ENCODE assay signal across 8 cellular contexts in the genomic region with DNA sequence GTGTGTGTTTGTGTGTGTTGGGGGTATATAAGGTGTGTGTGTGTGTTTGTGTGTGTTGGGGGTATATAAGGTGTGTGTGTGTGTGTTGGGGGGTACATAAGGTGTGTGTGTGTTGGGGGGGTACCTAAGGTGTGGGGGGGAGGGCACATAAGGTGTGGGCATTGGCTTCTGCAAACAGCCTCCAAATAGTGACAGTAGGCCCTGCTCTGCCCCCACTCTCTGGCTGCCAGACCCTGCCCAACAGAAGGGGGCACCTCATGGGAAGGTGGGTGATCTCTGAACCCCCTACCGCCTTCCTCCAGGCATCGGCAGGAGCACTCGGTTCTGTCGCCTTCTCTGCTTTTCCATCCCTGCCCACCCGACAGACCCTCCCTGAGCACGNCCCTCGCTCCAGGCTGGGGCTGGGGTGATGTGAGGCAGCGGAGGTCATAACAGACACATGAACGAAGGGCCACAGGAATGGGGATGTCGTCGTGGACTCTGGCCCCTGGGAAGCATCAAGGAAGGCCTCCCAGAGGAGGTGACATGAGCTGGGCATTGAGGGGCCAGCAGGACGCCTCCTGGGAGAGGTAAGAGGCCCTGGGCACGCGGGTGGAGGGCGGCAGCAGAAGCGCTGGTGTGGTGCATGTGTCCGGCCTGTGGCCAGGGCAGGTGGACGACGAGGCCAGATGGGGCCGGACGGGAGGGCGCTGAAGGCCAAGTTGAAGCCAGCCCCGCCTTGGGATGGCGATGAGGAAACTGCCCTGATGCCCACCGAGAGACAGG. TPM values are rescaled to one million over a fixed set of nuclear protein-coding genes. Genes with fewer than 3 reads are reported as not detected.
DNase-seq lines count a peak whose midpoint lies in the region; ATAC-seq, FAIRE-seq and TF ChIP-seq lines count a peak whose summit lies in the region.

No MANE protein-coding gene starts in this region.

- peaks cover 12% of the 10 kb centered on the region for H3K36me3 Mint-ChIP-seq in Caco-2 (ENCODE audit: insufficient read depth, unreplicated experiment)
- peaks cover 6% of the 10 kb centered on the region for H3K36me3 Mint-ChIP-seq in activated T-helper 17 cell treated with anti-CD3 and anti-CD28 coated beads, Interleukin-2, amount 50 U/mL, for 72 hours (ENCODE audit: low read depth)

- H3K36me3 ChIP-seq in Caco-2 (ENCODE audit: control insufficient read depth, insufficient read depth, low read length) = no peaks in the 10 kb centered on the region
- no peaks in the 10 kb centered on the region for H3K36me3 ChIP-seq in hepatocyte (replicated peaks; ENCODE audit: insufficient read depth, low read depth)
- H3K36me3 ChIP-seq in smooth muscle cell (ENCODE audit: low read depth) = no peaks in the 10 kb centered on the region

- H3K27me3 ChIP-seq in Caco-2 (replicated peaks; ENCODE audit: control insufficient read depth, insufficient read depth, low read length) = peaks cover 2% of the 10 kb centered on the region; the same call in 1 of the 2 replicates
- H3K27me3 ChIP-seq in hepatocyte = peaks cover 11% of the 10 kb centered on the region
- H3K27me3 ChIP-seq in smooth muscle cell (ENCODE audit: low read depth) = peaks cover 9% of the 10 kb centered on the region

- H3K4me1 ChIP-seq in Caco-2 = peaks cover 13% of the 10 kb centered on the region
- peaks cover 15% of the 10 kb centered on the region for H3K4me1 ChIP-seq in hepatocyte (ENCODE audit: insufficient read depth)
- H3K4me1 ChIP-seq in smooth muscle cell (ENCODE audit: low read depth) = peaks cover 18% of the 10 kb centered on the region

- POLR2A ChIA-PET in Caco-2 (lab: Charles Lee) = no interaction called here

- no peak for TF ChIP-seq CTCF in Caco-2 (IDR thresholded peaks at IDR 0.05; ENCODE audit: insufficient read depth in 1 of 2, low read depth in 1 of 2, low read length in 1 of 2, severe bottlenecking in 1 of 2, unreplicated experiment in 1 of 2)
- no peak for TF ChIP-seq CTCF in hepatocyte (IDR thresholded peaks at IDR 0.05; ENCODE audit: poor library complexity)
- no peak for TF ChIP-seq CTCF in smooth muscle cell (IDR thresholded peaks at IDR 0.05; ENCODE audit: borderline replicate concordance, insufficient read depth, poor library complexity, severe bottlenecking)

- no peaks in the 10 kb centered on the region for H3K9me2 ChIP-seq in hepatocyte (replicated peaks; ENCODE audit: insufficient read depth)

- WGBS in hepatocyte (ENCODE audit: low lambda C conversion rate, missing lambda C conversion rate) = 48% methylated on average over 25 of the region's 25 CpGs
- 46% methylated on average over 22 of the region's 25 CpGs for WGBS in smooth muscle cell (ENCODE audit: low lambda C conversion rate)

- no peaks in the 10 kb centered on the region for H3K9me3 Mint-ChIP-seq in Caco-2 (ENCODE audit: unreplicated experiment)
- no peaks in the 10 kb centered on the region for H3K9me3 Mint-ChIP-seq in activated T-helper 17 cell treated with anti-CD3 and anti-CD28 coated beads, Interleukin-2, amount 50 U/mL, for 72 hours

- H3K4me3 ChIP-seq in Caco-2 (ENCODE audit: low read depth, low read length) (peak overlapping the region; percentile 28; the same call in 1 of the 2 replicates), hepatocyte (peak overlapping the region; percentile 64), smooth muscle cell (peak overlapping the region; percentile 71)

- H3K9ac ChIP-seq in smooth muscle cell (ENCODE audit: low read depth) = peak overlapping the region; percentile 68

- H3K4me2 ChIP-seq in hepatocyte = peak overlapping the region; percentile 95
- H3K4me2 ChIP-seq in smooth muscle cell = peak overlapping the region; percentile 94

- no peaks in the 10 kb centered on the region for H3K9me3 ChIP-seq in Caco-2
- no peaks in the 10 kb centered on the region for H3K9me3 ChIP-seq in hepatocyte (ENCODE audit: low read depth)
- no peaks in the 10 kb centered on the region for H3K9me3 ChIP-seq in smooth muscle cell (replicated peaks; ENCODE audit: low read depth)

- peaks cover 6% of the 10 kb centered on the region for H3K4me1 Mint-ChIP-seq in Caco-2 (ENCODE audit: low read depth, unreplicated experiment)
- peaks cover 8% of the 10 kb centered on the region for H3K4me1 Mint-ChIP-seq in activated T-helper 17 cell treated with anti-CD3 and anti-CD28 coated beads, Interleukin-2, amount 50 U/mL, for 72 hours

- peak overlapping the region; percentile 69 for H3K4me3 Mint-ChIP-seq in Caco-2 (ENCODE audit: unreplicated experiment)
- peak overlapping the region; percentile 84 for H3K4me3 Mint-ChIP-seq in activated T-helper 17 cell treated with anti-CD3 and anti-CD28 coated beads, Interleukin-2, amount 50 U/mL, for 72 hours

- peak overlapping the region; percentile 16 for H2AFZ ChIP-seq in hepatocyte
- peak overlapping the region; percentile 62 for H2AFZ ChIP-seq in smooth muscle cell (ENCODE audit: low read depth)

- peaks cover 14% of the 10 kb centered on the region for H3K27me3 Mint-ChIP-seq in Caco-2 (ENCODE audit: insufficient read depth, unreplicated experiment)
- no peaks in the 10 kb centered on the region for H3K27me3 Mint-ChIP-seq in activated T-helper 17 cell treated with anti-CD3 and anti-CD28 coated beads, Interleukin-2, amount 50 U/mL, for 72 hours

- H4K20me1 ChIP-seq in hepatocyte (ENCODE audit: insufficient read depth, poor library complexity, severe bottlenecking) (no peaks in the 10 kb centered on the region), smooth muscle cell (ENCODE audit: low read depth) (no peaks in the 10 kb centered on the region)

- BruUV-seq in Caco-2 (replicated peaks; lab: Mats Ljungman, UMichigan) = no TSS peak

- peak in 1 of 2 experiments; percentile 15 for DNase-seq in Caco-2
- DNase-seq in hepatocyte (ENCODE audit: low spot score) = no peak
- DNase-seq in smooth muscle cell (lab: John Stamatoyannopoulos, UW; ENCODE audit: unreplicated experiment) = no peak
- DNase-seq in SHP77 treated with DMSO at 0.1 percent for 48 hours (lab: John Stamatoyannopoulos, UW) = no peak
- no peak for DNase-seq in GM12891 (ENCODE audit: insufficient read length, low spot score)

- FAIRE-seq in GM12891 (lab: Jason Lieb, UNC) = no peak

- no peak overlapping the region for H3K27ac Mint-ChIP-seq in Caco-2 (ENCODE audit: unreplicated experiment)
- peak overlapping the region; percentile 79 for H3K27ac Mint-ChIP-seq in activated T-helper 17 cell treated with anti-CD3 and anti-CD28 coated beads, Interleukin-2, amount 50 U/mL, for 72 hours

- intact Hi-C loops in Caco-2 (cut with micrococcal nuclease; ENCODE audit: unreplicated experiment) = no loop called here

- H3K79me2 ChIP-seq in hepatocyte (no peaks in the 10 kb centered on the region), smooth muscle cell (ENCODE audit: low read depth) (no peaks in the 10 kb centered on the region)

- TF ChIP-seq POLR2A in GM12891 (IDR thresholded peaks at IDR 0.05; ENCODE audit: low read depth, low read length) = no peak

- H3K27ac ChIP-seq in hepatocyte (peak overlapping the region; percentile 70), smooth muscle cell (ENCODE audit: low read depth) (peak overlapping the region; percentile 76)

- ATAC-seq in HG03175 (IDR thresholded peaks at IDR 0.05; ENCODE audit: unreplicated experiment) = peak; percentile 12
- ATAC-seq in activated T-helper 17 cell treated with anti-CD3 and anti-CD28 coated beads, Interleukin-2, amount 50 U/mL, for 72 hours (replicated peaks) = peak; percentile 35
- no peak for ATAC-seq in GM21786 (IDR thresholded peaks at IDR 0.05; ENCODE audit: unreplicated experiment)

- H3F3A ChIP-seq in smooth muscle cell (ENCODE audit: low read depth) = no peaks in the 10 kb centered on the region

- CTCF ChIA-PET in Caco-2 (lab: Charles Lee) = no interaction called here

TF ChIP-seq in GM12891, 5 proteins besides CTCF, POLR2A, EP300 and RAD21:
- TF ChIP-seq SPI1 (IDR thresholded peaks at IDR 0.05; ENCODE audit: low read depth, low read length) = no peak
- TF ChIP-seq POU2F2 (IDR thresholded peaks at IDR 0.05; ENCODE audit: low read depth, low read length) = no peak
- TF ChIP-seq POLR2AphosphoS5 (IDR thresholded peaks at IDR 0.05; ENCODE audit: low read depth, low read length) = no peak
- TF ChIP-seq PAX5 (IDR thresholded peaks at IDR 0.05; ENCODE audit: insufficient read depth, low read length, severe bottlenecking) = no peak
- no peak for TF ChIP-seq TAF1 (IDR thresholded peaks at IDR 0.05; ENCODE audit: low read depth, low read length)

RNA-seq across cellular contexts. Expression of a gene that starts 43.4 kb away (rescaled TPM):
- total RNA-seq in Caco-2 (2022) (1.5 and 1.7 TPM in 2 replicates), hepatocyte (23.7 and 27.9 TPM in 2 replicates), smooth muscle cell (28.1 and 37.7 TPM in 2 replicates)
- total RNA-seq in activated T-helper 17 cell treated with anti-CD3 and anti-CD28 coated beads, Interleukin-2, amount 50 U/mL, for 72 hours = 10 to 100 TPM; 50.3 to 54.7 TPM
- polyA plus RNA-seq in hepatocyte (18.1 and 21.2 TPM in 2 replicates), smooth muscle cell (33.4 and 36.6 TPM in 2 replicates)
- polyA plus RNA-seq in GM12891 (2012; ENCODE audit: low read depth, missing spikeins) = 2.6 TPM
